In the genomic region with DNA sequence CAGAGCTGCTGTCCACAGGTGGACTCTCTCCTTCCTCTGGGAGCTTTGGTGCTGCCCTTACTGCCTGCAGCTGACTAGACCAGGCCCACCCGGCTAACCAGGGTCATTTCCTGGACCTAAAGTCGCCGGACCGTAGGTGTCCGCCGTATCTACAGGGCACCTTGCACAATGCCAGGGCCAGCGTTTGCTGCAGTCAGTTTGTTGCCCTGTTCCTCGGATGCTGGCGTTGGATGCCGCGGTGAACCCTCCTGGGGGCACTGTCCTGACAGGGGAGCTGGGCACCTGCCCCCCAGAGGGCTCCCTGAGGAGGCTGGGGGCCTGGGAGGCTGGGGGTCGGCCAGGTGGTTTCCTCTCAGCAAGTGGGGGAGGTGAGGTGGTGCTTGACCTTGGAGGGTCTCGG, we compare ENCODE assay signal across 18 cellular contexts.
"Had no signal": no experiment of that assay in that cellular context is flagged by ENCODE, and none has a peak within 500 bp of the region (broad histone marks: within the 10 kb centered on the region; RNA-seq: fewer than 3 reads in every experiment).

No MANE protein-coding gene starts in this region.

- H3K27ac Mint-ChIP-seq: naive thymus-derived CD8-positive, alpha-beta T cell; stimulated activated memory B cell treated with anti-CD40 and anti-IgM and Interleukin-4, amounts not matched to agents 10 μg/mL and 1 μg/mL and 100 μg/mL, for 72 hours; stimulated activated naive CD8-positive, alpha-beta T cell treated with anti-CD3 and anti-CD28 coated beads, Interleukin-15, Interleukin-2, amounts not matched to agents 100 ng/mL and 50 ng/mL, for 24 hours had no signal

- H3K9me3 ChIP-seq: mucosa of descending colon, psoas muscle, right lobe of liver, tibial artery, upper lobe of right lung had no signal

- DNase-seq: dermis blood vessel endothelial cell; foreskin melanocyte; head of caudate nucleus; mammary epithelial cell; retina; stimulated activated CD4-positive, alpha-beta T cell treated with anti-CD3 and anti-CD28 coated beads, Interleukin-15, amount 100 ng/mL, for 24 hours; stimulated activated CD4-positive, alpha-beta T cell treated with anti-CD3 and anti-CD28 coated beads, Interleukin-1b, Interleukin-23, amount 100 ng/mL, for 48 hours; stimulated activated CD4-positive, alpha-beta T cell treated with anti-CD3 and anti-CD28 coated beads, Interleukin-4, amount 100 ng/mL, for 24 hours; tibial artery; upper lobe of right lung had no signal

- H3K4me1 ChIP-seq: parathyroid adenoma, psoas muscle, right lobe of liver, tibial artery, upper lobe of right lung had no signal

- H3K9ac ChIP-seq: parathyroid adenoma had no signal

- H3K27ac ChIP-seq: hepatocyte, parathyroid adenoma, psoas muscle, right lobe of liver, tibial artery, upper lobe of right lung had no signal

- ATAC-seq: mucosa of descending colon; naive thymus-derived CD8-positive, alpha-beta T cell; psoas muscle; right lobe of liver; stimulated activated memory B cell treated with anti-CD40 and anti-IgM and Interleukin-4, amounts not matched to agents 10 μg/mL and 1 μg/mL and 100 μg/mL, for 72 hours had no signal

- H2AFZ ChIP-seq: hepatocyte, parathyroid adenoma had no signal

- H3K36me3 Mint-ChIP-seq: naive thymus-derived CD8-positive, alpha-beta T cell; stimulated activated memory B cell treated with anti-CD40 and anti-IgM and Interleukin-4, amounts not matched to agents 10 μg/mL and 1 μg/mL and 100 μg/mL, for 72 hours had no signal

- H3K4me1 Mint-ChIP-seq: naive thymus-derived CD8-positive, alpha-beta T cell; stimulated activated memory B cell treated with anti-CD40 and anti-IgM and Interleukin-4, amounts not matched to agents 10 μg/mL and 1 μg/mL and 100 μg/mL, for 72 hours had no signal

- H3K4me3 ChIP-seq: hepatocyte, mucosa of descending colon, psoas muscle, right lobe of liver, tibial artery, upper lobe of right lung had no signal

- H3K36me3 ChIP-seq: right lobe of liver, tibial artery, upper lobe of right lung had no signal

- H3K9me3 Mint-ChIP-seq: stimulated activated memory B cell treated with anti-CD40 and anti-IgM and Interleukin-4, amounts not matched to agents 10 μg/mL and 1 μg/mL and 100 μg/mL, for 72 hours; stimulated activated naive CD8-positive, alpha-beta T cell treated with anti-CD3 and anti-CD28 coated beads, Interleukin-15, Interleukin-2, amounts not matched to agents 100 ng/mL and 50 ng/mL, for 24 hours had no signal

- H3K4me3 Mint-ChIP-seq: naive thymus-derived CD8-positive, alpha-beta T cell; stimulated activated memory B cell treated with anti-CD40 and anti-IgM and Interleukin-4, amounts not matched to agents 10 μg/mL and 1 μg/mL and 100 μg/mL, for 72 hours; stimulated activated naive CD8-positive, alpha-beta T cell treated with anti-CD3 and anti-CD28 coated beads, Interleukin-15, Interleukin-2, amounts not matched to agents 100 ng/mL and 50 ng/mL, for 24 hours had no signal

- H3K79me2 ChIP-seq: hepatocyte, parathyroid adenoma had no signal

- H3K4me2 ChIP-seq: hepatocyte had no signal

- H3K27me3 ChIP-seq: hepatocyte, right lobe of liver had no signal
